1 cellular context compared by ENCODE assay signal in the genomic region with DNA sequence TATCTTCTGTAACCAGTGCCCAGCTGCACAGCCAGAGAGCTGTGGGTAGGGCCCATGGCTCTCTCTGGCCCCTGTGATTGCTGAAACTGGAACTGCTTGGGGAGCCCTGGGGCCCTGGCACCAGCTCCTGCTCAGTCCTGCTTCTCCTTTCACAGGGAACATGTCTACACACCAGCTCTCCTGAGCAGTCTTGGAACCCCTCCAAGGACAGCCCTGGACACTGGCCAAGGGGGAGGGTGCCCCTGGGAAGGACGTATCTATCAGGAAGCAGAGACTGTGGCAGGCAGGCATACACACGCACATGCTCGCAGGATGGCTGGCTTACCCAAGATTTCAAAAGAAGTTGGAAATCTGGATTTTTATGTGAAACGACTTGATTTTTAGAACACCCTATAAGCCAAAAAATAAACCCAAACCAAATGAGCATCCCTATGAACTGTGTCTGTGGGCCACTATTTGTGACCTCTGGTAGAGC.
TF ChIP-seq lines count a peak whose summit lies in the region.

No MANE protein-coding gene starts in this region.

TF ChIP-seq in GM23338, 12 proteins besides CTCF, POLR2A, EP300 and RAD21 (continued from another document):
- TF ChIP-seq, protein P1, sequence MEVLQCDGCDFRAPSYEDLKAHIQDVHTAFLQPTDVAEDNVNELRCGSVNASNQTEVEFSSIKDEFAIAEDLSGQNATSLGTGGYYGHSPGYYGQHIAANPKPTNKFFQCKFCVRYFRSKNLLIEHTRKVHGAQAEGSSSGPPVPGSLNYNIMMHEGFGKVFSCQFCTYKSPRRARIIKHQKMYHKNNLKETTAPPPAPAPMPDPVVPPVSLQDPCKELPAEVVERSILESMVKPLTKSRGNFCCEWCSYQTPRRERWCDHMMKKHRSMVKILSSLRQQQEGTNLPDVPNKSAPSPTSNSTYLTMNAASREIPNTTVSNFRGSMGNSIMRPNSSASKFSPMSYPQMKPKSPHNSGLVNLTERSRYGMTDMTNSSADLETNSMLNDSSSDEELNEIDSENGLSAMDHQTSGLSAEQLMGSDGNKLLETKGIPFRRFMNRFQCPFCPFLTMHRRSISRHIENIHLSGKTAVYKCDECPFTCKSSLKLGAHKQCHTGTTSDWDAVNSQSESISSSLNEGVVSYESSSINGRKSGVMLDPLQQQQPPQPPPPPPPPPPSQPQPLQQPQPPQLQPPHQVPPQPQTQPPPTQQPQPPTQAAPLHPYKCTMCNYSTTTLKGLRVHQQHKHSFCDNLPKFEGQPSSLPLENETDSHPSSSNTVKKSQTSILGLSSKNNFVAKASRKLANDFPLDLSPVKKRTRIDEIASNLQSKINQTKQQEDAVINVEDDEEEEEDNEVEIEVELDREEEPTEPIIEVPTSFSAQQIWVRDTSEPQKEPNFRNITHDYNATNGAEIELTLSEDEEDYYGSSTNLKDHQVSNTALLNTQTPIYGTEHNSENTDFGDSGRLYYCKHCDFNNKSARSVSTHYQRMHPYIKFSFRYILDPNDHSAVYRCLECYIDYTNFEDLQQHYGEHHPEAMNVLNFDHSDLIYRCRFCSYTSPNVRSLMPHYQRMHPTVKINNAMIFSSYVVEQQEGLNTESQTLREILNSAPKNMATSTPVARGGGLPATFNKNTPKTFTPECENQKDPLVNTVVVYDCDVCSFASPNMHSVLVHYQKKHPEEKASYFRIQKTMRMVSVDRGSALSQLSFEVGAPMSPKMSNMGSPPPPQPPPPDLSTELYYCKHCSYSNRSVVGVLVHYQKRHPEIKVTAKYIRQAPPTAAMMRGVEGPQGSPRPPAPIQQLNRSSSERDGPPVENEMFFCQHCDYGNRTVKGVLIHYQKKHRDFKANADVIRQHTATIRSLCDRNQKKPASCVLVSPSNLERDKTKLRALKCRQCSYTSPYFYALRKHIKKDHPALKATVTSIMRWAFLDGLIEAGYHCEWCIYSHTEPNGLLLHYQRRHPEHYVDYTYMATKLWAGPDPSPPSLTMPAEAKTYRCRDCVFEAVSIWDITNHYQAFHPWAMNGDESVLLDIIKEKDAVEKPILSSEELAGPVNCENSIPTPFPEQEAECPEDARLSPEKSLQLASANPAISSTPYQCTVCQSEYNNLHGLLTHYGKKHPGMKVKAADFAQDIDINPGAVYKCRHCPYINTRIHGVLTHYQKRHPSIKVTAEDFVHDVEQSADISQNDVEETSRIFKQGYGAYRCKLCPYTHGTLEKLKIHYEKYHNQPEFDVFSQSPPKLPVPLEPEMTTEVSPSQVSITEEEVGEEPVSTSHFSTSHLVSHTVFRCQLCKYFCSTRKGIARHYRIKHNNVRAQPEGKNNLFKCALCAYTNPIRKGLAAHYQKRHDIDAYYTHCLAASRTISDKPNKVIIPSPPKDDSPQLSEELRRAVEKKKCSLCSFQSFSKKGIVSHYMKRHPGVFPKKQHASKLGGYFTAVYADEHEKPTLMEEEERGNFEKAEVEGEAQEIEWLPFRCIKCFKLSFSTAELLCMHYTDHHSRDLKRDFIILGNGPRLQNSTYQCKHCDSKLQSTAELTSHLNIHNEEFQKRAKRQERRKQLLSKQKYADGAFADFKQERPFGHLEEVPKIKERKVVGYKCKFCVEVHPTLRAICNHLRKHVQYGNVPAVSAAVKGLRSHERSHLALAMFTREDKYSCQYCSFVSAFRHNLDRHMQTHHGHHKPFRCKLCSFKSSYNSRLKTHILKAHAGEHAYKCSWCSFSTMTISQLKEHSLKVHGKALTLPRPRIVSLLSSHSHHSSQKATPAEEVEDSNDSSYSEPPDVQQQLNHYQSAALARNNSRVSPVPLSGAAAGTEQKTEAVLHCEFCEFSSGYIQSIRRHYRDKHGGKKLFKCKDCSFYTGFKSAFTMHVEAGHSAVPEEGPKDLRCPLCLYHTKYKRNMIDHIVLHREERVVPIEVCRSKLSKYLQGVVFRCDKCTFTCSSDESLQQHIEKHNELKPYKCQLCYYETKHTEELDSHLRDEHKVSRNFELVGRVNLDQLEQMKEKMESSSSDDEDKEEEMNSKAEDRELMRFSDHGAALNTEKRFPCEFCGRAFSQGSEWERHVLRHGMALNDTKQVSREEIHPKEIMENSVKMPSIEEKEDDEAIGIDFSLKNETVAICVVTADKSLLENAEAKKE (CRISPR knock-in tag; IDR thresholded peaks at IDR 0.05), result no peak
- no peak for TF ChIP-seq NANOG (IDR thresholded peaks at IDR 0.05; ENCODE audit: borderline replicate concordance)
- no peak for TF ChIP-seq EZH2 (IDR thresholded peaks at IDR 0.05; ENCODE audit: low read depth, unreplicated experiment)
- no peak for TF ChIP-seq POLR2AphosphoS5 (IDR thresholded peaks at IDR 0.05; ENCODE audit: low read depth)
- no peak for TF ChIP-seq STAT1 (IDR thresholded peaks at IDR 0.05; ENCODE audit: unreplicated experiment)
- no peak for TF ChIP-seq CREB1 (CRISPR knock-in tag; IDR thresholded peaks at IDR 0.05; ENCODE audit: low read depth)
- no peak for TF ChIP-seq ZNF331 (CRISPR knock-in tag; IDR thresholded peaks at IDR 0.05; ENCODE audit: low read depth)
- no peak for TF ChIP-seq EZH2phosphoT487 (IDR thresholded peaks at IDR 0.05; ENCODE audit: unreplicated experiment)
- TF ChIP-seq ZNF114 (CRISPR knock-in tag; IDR thresholded peaks at IDR 0.05), result no peak
